ENCODE assay signal across 8 cellular contexts in the genomic region with DNA sequence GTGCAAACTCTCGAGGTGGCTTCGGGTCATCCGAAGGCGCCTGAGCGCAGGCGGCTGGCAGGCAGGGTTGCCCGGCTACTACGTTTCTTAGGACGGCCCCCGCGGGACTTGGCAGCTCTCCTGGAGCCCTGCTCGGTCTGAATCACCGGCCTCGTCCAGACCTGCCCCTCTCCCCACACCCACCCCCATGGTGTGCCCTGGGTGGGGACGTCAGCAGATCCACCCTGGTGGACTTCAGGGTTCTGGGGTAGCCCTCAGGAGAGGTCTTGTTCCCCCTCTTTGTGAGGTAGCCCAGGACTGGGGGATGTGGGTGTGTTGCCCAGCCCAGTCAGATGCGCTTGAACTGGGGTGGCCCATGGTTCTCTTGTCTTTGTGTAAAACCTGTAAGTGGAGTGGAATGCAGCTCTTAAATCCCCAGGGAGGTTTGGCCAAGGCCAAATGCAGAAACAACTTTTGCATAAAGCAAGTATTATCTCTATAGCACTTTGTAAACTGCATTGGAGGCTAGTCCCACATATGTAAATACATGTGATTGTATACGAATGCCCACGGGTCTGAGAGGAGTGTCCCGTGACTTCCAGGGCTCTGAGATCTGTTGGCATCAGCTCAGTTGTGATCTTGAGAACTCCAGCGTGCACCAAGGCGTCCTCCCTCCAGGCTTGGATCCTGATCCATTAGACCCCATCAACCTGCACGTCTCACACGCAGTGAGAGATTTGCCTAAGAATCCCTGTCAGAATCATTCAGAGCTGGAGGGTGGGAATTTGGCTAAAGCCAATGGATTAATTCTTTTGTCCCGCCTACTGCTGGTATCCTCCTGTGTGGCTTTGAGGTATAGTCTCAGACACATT. TPM values are rescaled to one million over a fixed set of nuclear protein-coding genes. Genes with fewer than 3 reads are reported as not detected.
DNase-seq lines count a peak whose midpoint lies in the region; ATAC-seq and TF ChIP-seq lines count a peak whose summit lies in the region.

No MANE protein-coding gene starts in this region.

- no peak for ATAC-seq in GM18870 (IDR thresholded peaks at IDR 0.05; ENCODE audit: unreplicated experiment)

- H2AFZ ChIP-seq in OCI-LY3 (ENCODE audit: low read depth, low read length): no peak overlapping the region

- H3K27me3 ChIP-seq in OCI-LY3 (ENCODE audit: low read depth, low read length) (no peaks in the 10 kb centered on the region), duodenal mucosa (ENCODE audit: control insufficient read depth in 1 of 2, insufficient read depth in 2 of 2, low read length in 2 of 2) (no peaks in the 10 kb centered on the region), thymus (ENCODE audit: control insufficient read depth, insufficient read depth) (peaks cover 2% of the 10 kb centered on the region)

- DNase-seq in GM12865 (ENCODE audit: low read depth) (peak; percentile 31), lung microvascular endothelial cell (ENCODE audit: low read depth in 2 of 2) (peak; percentile 46 to 74), iPS-NIHi11 (ENCODE audit: low spot score) (no peak), NCI-H2227 (lab: John Stamatoyannopoulos, UW; ENCODE audit: unreplicated experiment) (no peak)

- H3K4me1 ChIP-seq in OCI-LY3 (ENCODE audit: low read length): peaks cover 16% of the 10 kb centered on the region
- peaks cover 27 to 30% of the 10 kb centered on the region in 2 donors for H3K4me1 ChIP-seq in duodenal mucosa (ENCODE audit: control insufficient read depth in 1 of 2, insufficient read depth in 2 of 2, low read length in 2 of 2)
- H3K4me1 ChIP-seq in thymus (ENCODE audit: control insufficient read depth, insufficient read depth, low read length): peaks cover 16% of the 10 kb centered on the region

- H3K9ac ChIP-seq in OCI-LY3 (ENCODE audit: low read length) (0 out of 2 replicates have a peak overlapping the region, but pooled peaks have one; percentile 65), duodenal mucosa (ENCODE audit: low read depth in 1 of 2, low read length in 2 of 2) (peak overlapping the region in 1 of 2 donors; percentile 79)

- H3K4me3 ChIP-seq in GM12865 (ENCODE audit: low read depth, low read length): peak overlapping the region; percentile 66
- H3K4me3 ChIP-seq in OCI-LY3 (ENCODE audit: low read length): peak overlapping the region; percentile 98
- H3K4me3 ChIP-seq in duodenal mucosa (ENCODE audit: low read depth in 1 of 2, low read length in 2 of 2): peak overlapping the region; percentile 86 to 88
- H3K4me3 ChIP-seq in thymus (ENCODE audit: low read length): peak overlapping the region; percentile 52

- WGBS in thymus: 77% methylated on average over 24 of the region's 24 CpGs

- H4K20me1 ChIP-seq in OCI-LY3 (ENCODE audit: insufficient read depth, low read length): peaks cover 42% of the 10 kb centered on the region

- no peak for TF ChIP-seq CTCF in GM12865 (IDR thresholded peaks at IDR 0.05; ENCODE audit: insufficient read depth, low read depth, low read length, missing control alignments)
- TF ChIP-seq CTCF in OCI-LY3 (IDR thresholded peaks at IDR 0.05; ENCODE audit: low read depth, low read length): no peak

- no peak overlapping the region for H3K27ac ChIP-seq in OCI-LY3 (ENCODE audit: low read length)
- H3K27ac ChIP-seq in duodenal mucosa (ENCODE audit: low read depth, low read length): no peak overlapping the region
- H3K27ac ChIP-seq in thymus (ENCODE audit: low read depth): peak overlapping the region; percentile 33

- peak overlapping the region; percentile 90 for H3K4me2 ChIP-seq in OCI-LY3 (ENCODE audit: low read length)

- H3K9me3 ChIP-seq in OCI-LY3 (ENCODE audit: insufficient read depth, low read length) (no peaks in the 10 kb centered on the region), duodenal mucosa (ENCODE audit: control insufficient read depth in 1 of 2, low read length in 2 of 2) (no peaks in the 10 kb centered on the region), thymus (ENCODE audit: control insufficient read depth) (no peaks in the 10 kb centered on the region)

- H3K79me2 ChIP-seq in OCI-LY3 (ENCODE audit: low read length): peaks cover 35% of the 10 kb centered on the region

- H3K36me3 ChIP-seq in OCI-LY3 (replicated peaks; ENCODE audit: low read depth, low read length): peaks cover 11% of the 10 kb centered on the region
- H3K36me3 ChIP-seq in duodenal mucosa (ENCODE audit: control insufficient read depth in 1 of 2, insufficient read depth in 2 of 2, low read length in 2 of 2): no peaks in the 10 kb centered on the region
- H3K36me3 ChIP-seq in thymus (ENCODE audit: control insufficient read depth, insufficient read depth): no peaks in the 10 kb centered on the region

RNA-seq across cellular contexts. Expression of a gene that starts 1.8 kb away (rescaled TPM):
- 12.9 and 21.0 TPM in 2 replicates for total RNA-seq in lung microvascular endothelial cell
- polyA plus RNA-seq in thymus: 39.3 TPM

Comparison
In these comparisons a context has a peak if more than half of its experiments do, and no peak if none do; other contexts are left out.
1. DNase-seq: peak in GM12865 (single experiment) and lung microvascular endothelial cell (2 of 2); none in iPS-NIHi11 (single experiment) and NCI-H2227 (single experiment).
2. Peak in every context shown above with its lines, with median percentiles within 50 percentile points of each other: H3K4me3 ChIP-seq.